ENCODE assay signal across 8 cellular contexts in the genomic region with DNA sequence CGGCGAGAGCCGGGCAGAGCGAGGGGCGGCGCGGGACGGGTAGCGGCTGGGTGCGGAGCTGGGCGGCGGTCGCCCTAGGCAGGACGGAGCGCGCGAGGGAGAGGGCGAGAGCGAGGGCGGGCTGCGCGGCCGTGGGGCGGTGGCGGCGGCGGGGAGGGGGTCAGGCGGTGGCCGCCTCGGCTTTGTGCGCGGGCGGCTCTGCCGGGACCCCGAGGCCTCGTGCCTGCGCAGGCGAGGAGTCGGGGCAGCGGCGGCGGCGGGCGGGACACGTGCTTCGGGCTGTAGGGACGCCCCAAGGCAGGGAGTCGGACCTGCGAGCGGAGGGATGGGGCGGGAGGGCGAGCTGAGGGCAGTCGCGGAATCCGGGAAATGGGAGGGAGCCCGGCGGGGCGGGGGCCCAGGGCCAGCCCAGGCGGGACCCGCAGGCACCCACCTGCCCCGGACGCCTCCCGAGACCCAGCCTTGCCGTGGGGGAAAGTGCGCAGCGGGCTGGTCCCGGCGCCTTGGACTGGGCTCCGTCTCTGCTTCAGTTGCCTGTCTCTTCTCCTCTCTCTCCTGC. TPM values are rescaled to one million over a fixed set of nuclear protein-coding genes. Genes with fewer than 3 reads are reported as not detected.
DNase-seq lines count a peak whose midpoint lies in the region; TF ChIP-seq lines count a peak whose summit lies in the region.

No MANE protein-coding gene starts in this region.

- TF ChIP-seq POLR2A in transverse colon (IDR thresholded peaks at IDR 0.05) = no peak

- peak overlapping the region; percentile 55 for H2AFZ ChIP-seq in PC-9

- H3K79me2 ChIP-seq in PC-9 (ENCODE audit: low read depth) = no peaks in the 10 kb centered on the region

- no peaks in the 10 kb centered on the region for H3K9me3 ChIP-seq in PC-9 (ENCODE audit: insufficient read depth, low read depth)
- H3K9me3 ChIP-seq in ectodermal cell (ENCODE audit: control insufficient read depth, low read length) = no peaks in the 10 kb centered on the region
- H3K9me3 ChIP-seq in transverse colon = no peaks in the 10 kb centered on the region

- TF ChIP-seq CTCF in GM10248 (IDR thresholded peaks at IDR 0.05; ENCODE audit: control extremely low read depth, extremely low read depth, low read depth, missing control alignments) (no peak), PC-9 (conservative IDR thresholded peaks at IDR 0.05) (no peak), transverse colon (IDR thresholded peaks at IDR 0.05) (no peak)

- POLR2A ChIA-PET in GM10248 (lab: Yijun Ruan, JAX) = no interaction called here
- POLR2A ChIA-PET in PC-9 (lab: Charles Lee; ENCODE audit: unreplicated experiment) = no interaction called here

- peak overlapping the region; percentile 45; the same call in 1 of the 2 replicates for H3K4me3 ChIP-seq in PC-9
- H3K4me3 ChIP-seq in ectodermal cell (ENCODE audit: insufficient read depth, low read depth, low read length) = peak overlapping the region; percentile 58
- H3K4me3 ChIP-seq in transverse colon = peak overlapping the region; percentile 24 to 53 (median 45)

- CTCF ChIA-PET in GM10248 (lab: Yijun Ruan, JAX) = no interaction called here
- CTCF ChIA-PET in PC-9 (lab: Charles Lee) = interaction anchor here (0.5 kb wide), 1 partner anchor 71 kb away, joined by 8 read pairs; no protein-coding TSS in a partner anchor

- no peaks in the 10 kb centered on the region for H3K36me3 ChIP-seq in PC-9 (ENCODE audit: low read depth)
- H3K36me3 ChIP-seq in ectodermal cell (ENCODE audit: control insufficient read depth, insufficient read depth, low read length) = no peaks in the 10 kb centered on the region
- H3K36me3 ChIP-seq in transverse colon = no peaks in the 10 kb centered on the region

- no peaks in the 10 kb centered on the region for H4K20me1 ChIP-seq in PC-9 (ENCODE audit: insufficient read depth)

- peak overlapping the region; percentile 49 for H3K4me2 ChIP-seq in PC-9

- H3K9me2 ChIP-seq in PC-9 (ENCODE audit: insufficient read depth) = no peaks in the 10 kb centered on the region

- no peak for TF ChIP-seq EP300 in transverse colon (IDR thresholded peaks at IDR 0.05; ENCODE audit: low read depth)

- in situ Hi-C loops in transverse colon (cut with MboI; ENCODE audit: low pct_ligation_motif_present in 1 of 4, low pct_unique_long_range_greater_than_20kb in 1 of 4, low sequenced_read_pairs in 3 of 4) = no loop called here

- 0 out of 2 replicates have a peak, but pooled peaks cover 4% of the 10 kb centered on the region for H3K4me1 ChIP-seq in PC-9 (replicated peaks; ENCODE audit: insufficient read depth)
- no peaks in the 10 kb centered on the region for H3K4me1 ChIP-seq in ectodermal cell (ENCODE audit: control insufficient read depth, insufficient read depth, low read length)
- peaks cover 0 to 11% (median 4%) of the 10 kb centered on the region in 4 donors for H3K4me1 ChIP-seq in transverse colon

- H3F3A ChIP-seq in PC-9 (ENCODE audit: insufficient read depth, low read depth) = no peaks in the 10 kb centered on the region

- H3K27ac ChIP-seq in PC-9 = no peak overlapping the region
- no peak overlapping the region for H3K27ac ChIP-seq in ectodermal cell (ENCODE audit: insufficient read depth, low read depth, low read length, poor library complexity, severe bottlenecking)
- peak overlapping the region; percentile 21 to 41 (median 40) for H3K27ac ChIP-seq in transverse colon

- intact Hi-C loops in PC-9 (cut with micrococcal nuclease; ENCODE audit: unreplicated experiment) = loop anchor here (5.0 to 10.0 kb wide), 3 partner anchors 67 to 339 kb away; no protein-coding TSS in a partner anchor
- intact Hi-C loops in transverse colon (cut with DNase I; ENCODE audit: low total_unique reads) = no loop called here

- DNase-seq in GM10248 (ENCODE audit: extremely low spot score) (peak; percentile 8), PC-9 (no peak), lung microvascular endothelial cell (ENCODE audit: low read depth in 2 of 2) (peak; percentile 20 to 53), transverse colon (peak; percentile 13), NCI-H345 treated with DMSO at 0.1 percent for 48 hours (lab: John Stamatoyannopoulos, UW; ENCODE audit: unreplicated experiment) (no peak), UCSD-AML1 (lab: John Stamatoyannopoulos, UW; ENCODE audit: unreplicated experiment) (no peak), NCI-H1105 (lab: John Stamatoyannopoulos, UW) (no peak)

- no TSS peak for BruUV-seq in PC-9 (replicated peaks; lab: Mats Ljungman, UMichigan)

- peaks cover 11% of the 10 kb centered on the region for H3K27me3 ChIP-seq in PC-9 (ENCODE audit: insufficient read depth, low read depth)
- H3K27me3 ChIP-seq in ectodermal cell (ENCODE audit: control insufficient read depth, insufficient read depth, low read length, poor library complexity, severe bottlenecking) = peaks cover 57% of the 10 kb centered on the region
- H3K27me3 ChIP-seq in transverse colon = peaks cover 88% of the 10 kb centered on the region

- 0 to 1% methylated on average over 69 of the region's 69 CpGs for WGBS in ectodermal cell, 2 experiments
- WGBS in transverse colon (ENCODE audit: low coverage in 1 of 2), 2 donors = 0 to 15% methylated on average over 6 to 38 of the region's 69 CpGs

RNA-seq across cellular contexts. Expression of gene BMPR1B, which starts 0.5 kb away (rescaled TPM):
- total RNA-seq in PC-9 (2021) = 1.1 and 3.2 TPM in 2 replicates
- 2.9 TPM for polyA plus RNA-seq in ectodermal cell (2013, experiment 1 of 4)
- 2.7 TPM for polyA plus RNA-seq in ectodermal cell (2013, experiment 2 of 4)
- 3.1 TPM for polyA plus RNA-seq in ectodermal cell (2013, experiment 3 of 4)
- 2.9 TPM for polyA plus RNA-seq in ectodermal cell (2013, experiment 4 of 4)
- 0.20 and 0.22 TPM in 2 replicates for total RNA-seq in lung microvascular endothelial cell
- 1 to 10 TPM in 1 of 4 donors, under 1 TPM in 2, not detected in 1; 0.64 to 3.2 (median 0.68) TPM for total RNA-seq in transverse colon

Comparison
In these comparisons a context has a peak if more than half of its experiments do, and no peak if none do; other contexts are left out.
1. DNase-seq: peak in GM10248 (single experiment), lung microvascular endothelial cell (2 of 2) and transverse colon (single experiment); none in PC-9 (0 of 2), NCI-H345 treated with DMSO at 0.1 percent for 48 hours (single experiment), UCSD-AML1 (single experiment) and NCI-H1105 (single experiment).
2. H3K27ac ChIP-seq: peak in transverse colon (4 of 4); none in PC-9 (single experiment) and ectodermal cell (single experiment).
3. Peak in every context shown above with its lines, with median percentiles within 50 percentile points of each other: H3K4me3 ChIP-seq.